ENCODE assay signal across 8 cellular contexts in genomic region chr3:57803647-57804081, GRCh38. TPM values are rescaled to one million over a fixed set of nuclear protein-coding genes. Genes with fewer than 3 reads are reported as not detected.
A peak's percentile ranks its signal among the peaks of the same experiment; 100 is the strongest.
DNase-seq lines count a peak whose midpoint lies in the region; ATAC-seq and TF ChIP-seq lines count a peak whose summit lies in the region.

No MANE protein-coding gene starts in this region.

- no peak for ATAC-seq in HG02588 (IDR thresholded peaks at IDR 0.05; ENCODE audit: unreplicated experiment)

- peaks cover 0 to 39% (median 26%) of the 10 kb centered on the region in 5 donors for H3K4me1 ChIP-seq in subcutaneous abdominal adipose tissue (ENCODE audit: control insufficient read depth in 5 of 5, insufficient read depth in 5 of 5, low read length in 5 of 5)

- no peak overlapping the region for H3K4me3 ChIP-seq in astrocyte of the cerebellum (ENCODE audit: low read depth, low read length)
- H3K4me3 ChIP-seq in subcutaneous abdominal adipose tissue (ENCODE audit: low read depth in 1 of 5, low read length in 5 of 5): no peak overlapping the region

- H3K36me3 ChIP-seq in subcutaneous abdominal adipose tissue (ENCODE audit: control insufficient read depth in 5 of 5, insufficient read depth in 5 of 5, low read length in 5 of 5): no peaks in the 10 kb centered on the region

- H3K9ac ChIP-seq in subcutaneous abdominal adipose tissue (ENCODE audit: low read length in 5 of 5): peak overlapping the region in 1 of 5 donors; percentile 13

- DNase-seq in ACHN (peak; percentile 94), HT-29 (ENCODE audit: low spot score) (peak; percentile 64), astrocyte of the cerebellum (ENCODE audit: low read depth) (peak; percentile 86), islet precursor cell (peak; percentile 68), NCI-H1092 (lab: John Stamatoyannopoulos, UW) (no peak), DMS79 (lab: John Stamatoyannopoulos, UW) (no peak)

- H3K27me3 ChIP-seq in subcutaneous abdominal adipose tissue (ENCODE audit: control insufficient read depth in 5 of 5, insufficient read depth in 4 of 5, low read length in 5 of 5): no peaks in the 10 kb centered on the region

- in situ Hi-C loops in ACHN (cut with HindIII; ENCODE audit: low pct_ligation_motif_present, low pct_unique_long_range_greater_than_20kb, low sequenced_read_pairs) (no loop called here), astrocyte of the cerebellum (cut with HindIII; ENCODE audit: low sequenced_read_pairs) (no loop called here)

- peak overlapping the region; percentile 63 for H3K27ac ChIP-seq in subcutaneous abdominal adipose tissue (ENCODE audit: low read depth, low read length)

- TF ChIP-seq CTCF in astrocyte of the cerebellum (IDR thresholded peaks at IDR 0.05; ENCODE audit: low read depth, low read length, missing control alignments): no peak

- H3K9me3 ChIP-seq in subcutaneous abdominal adipose tissue (ENCODE audit: control insufficient read depth in 5 of 5, low read length in 5 of 5): no peaks in the 10 kb centered on the region

RNA-seq across cellular contexts. Expression of gene SLMAP, which starts 47.6 kb away (rescaled TPM):
- total RNA-seq in HT-29 (2014; rRNA removed; shearing (Covaris generic)): 51.7 and 57.2 TPM in 2 replicates

Comparison
In these comparisons a context has a peak if more than half of its experiments do, and no peak if none do; other contexts are left out.
1. DNase-seq: peak in ACHN (single experiment), HT-29 (single experiment), astrocyte of the cerebellum (single experiment) and islet precursor cell (single experiment); none in NCI-H1092 (single experiment) and DMS79 (single experiment).